In the genomic region with DNA sequence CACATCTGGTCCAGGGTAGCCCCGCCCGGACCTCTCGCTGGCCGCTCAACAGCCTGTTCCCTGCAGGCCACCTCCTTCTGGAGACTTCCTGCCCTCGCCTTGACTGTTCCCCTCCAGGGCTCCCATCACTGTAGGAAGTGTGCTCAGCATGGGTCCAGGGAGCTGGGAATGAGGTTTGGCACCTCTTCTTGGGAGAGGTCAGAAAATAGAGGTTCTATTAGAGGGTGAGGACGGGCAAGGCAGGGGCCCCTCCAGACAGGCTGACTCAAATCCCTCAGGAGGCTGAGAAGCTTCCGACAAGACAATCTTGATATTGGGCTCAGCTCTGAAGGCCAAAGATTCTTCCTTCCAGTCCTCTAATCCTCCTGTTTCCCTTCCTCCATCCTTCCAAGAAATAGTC, we compare ENCODE assay signal across 1 cellular context.
TF ChIP-seq lines count a peak whose summit lies in the region.

No MANE protein-coding gene starts in this region.

TF ChIP-seq in GM23338, 12 proteins besides CTCF, POLR2A, EP300 and RAD21 (continued from another document):
- TF ChIP-seq, protein P1, sequence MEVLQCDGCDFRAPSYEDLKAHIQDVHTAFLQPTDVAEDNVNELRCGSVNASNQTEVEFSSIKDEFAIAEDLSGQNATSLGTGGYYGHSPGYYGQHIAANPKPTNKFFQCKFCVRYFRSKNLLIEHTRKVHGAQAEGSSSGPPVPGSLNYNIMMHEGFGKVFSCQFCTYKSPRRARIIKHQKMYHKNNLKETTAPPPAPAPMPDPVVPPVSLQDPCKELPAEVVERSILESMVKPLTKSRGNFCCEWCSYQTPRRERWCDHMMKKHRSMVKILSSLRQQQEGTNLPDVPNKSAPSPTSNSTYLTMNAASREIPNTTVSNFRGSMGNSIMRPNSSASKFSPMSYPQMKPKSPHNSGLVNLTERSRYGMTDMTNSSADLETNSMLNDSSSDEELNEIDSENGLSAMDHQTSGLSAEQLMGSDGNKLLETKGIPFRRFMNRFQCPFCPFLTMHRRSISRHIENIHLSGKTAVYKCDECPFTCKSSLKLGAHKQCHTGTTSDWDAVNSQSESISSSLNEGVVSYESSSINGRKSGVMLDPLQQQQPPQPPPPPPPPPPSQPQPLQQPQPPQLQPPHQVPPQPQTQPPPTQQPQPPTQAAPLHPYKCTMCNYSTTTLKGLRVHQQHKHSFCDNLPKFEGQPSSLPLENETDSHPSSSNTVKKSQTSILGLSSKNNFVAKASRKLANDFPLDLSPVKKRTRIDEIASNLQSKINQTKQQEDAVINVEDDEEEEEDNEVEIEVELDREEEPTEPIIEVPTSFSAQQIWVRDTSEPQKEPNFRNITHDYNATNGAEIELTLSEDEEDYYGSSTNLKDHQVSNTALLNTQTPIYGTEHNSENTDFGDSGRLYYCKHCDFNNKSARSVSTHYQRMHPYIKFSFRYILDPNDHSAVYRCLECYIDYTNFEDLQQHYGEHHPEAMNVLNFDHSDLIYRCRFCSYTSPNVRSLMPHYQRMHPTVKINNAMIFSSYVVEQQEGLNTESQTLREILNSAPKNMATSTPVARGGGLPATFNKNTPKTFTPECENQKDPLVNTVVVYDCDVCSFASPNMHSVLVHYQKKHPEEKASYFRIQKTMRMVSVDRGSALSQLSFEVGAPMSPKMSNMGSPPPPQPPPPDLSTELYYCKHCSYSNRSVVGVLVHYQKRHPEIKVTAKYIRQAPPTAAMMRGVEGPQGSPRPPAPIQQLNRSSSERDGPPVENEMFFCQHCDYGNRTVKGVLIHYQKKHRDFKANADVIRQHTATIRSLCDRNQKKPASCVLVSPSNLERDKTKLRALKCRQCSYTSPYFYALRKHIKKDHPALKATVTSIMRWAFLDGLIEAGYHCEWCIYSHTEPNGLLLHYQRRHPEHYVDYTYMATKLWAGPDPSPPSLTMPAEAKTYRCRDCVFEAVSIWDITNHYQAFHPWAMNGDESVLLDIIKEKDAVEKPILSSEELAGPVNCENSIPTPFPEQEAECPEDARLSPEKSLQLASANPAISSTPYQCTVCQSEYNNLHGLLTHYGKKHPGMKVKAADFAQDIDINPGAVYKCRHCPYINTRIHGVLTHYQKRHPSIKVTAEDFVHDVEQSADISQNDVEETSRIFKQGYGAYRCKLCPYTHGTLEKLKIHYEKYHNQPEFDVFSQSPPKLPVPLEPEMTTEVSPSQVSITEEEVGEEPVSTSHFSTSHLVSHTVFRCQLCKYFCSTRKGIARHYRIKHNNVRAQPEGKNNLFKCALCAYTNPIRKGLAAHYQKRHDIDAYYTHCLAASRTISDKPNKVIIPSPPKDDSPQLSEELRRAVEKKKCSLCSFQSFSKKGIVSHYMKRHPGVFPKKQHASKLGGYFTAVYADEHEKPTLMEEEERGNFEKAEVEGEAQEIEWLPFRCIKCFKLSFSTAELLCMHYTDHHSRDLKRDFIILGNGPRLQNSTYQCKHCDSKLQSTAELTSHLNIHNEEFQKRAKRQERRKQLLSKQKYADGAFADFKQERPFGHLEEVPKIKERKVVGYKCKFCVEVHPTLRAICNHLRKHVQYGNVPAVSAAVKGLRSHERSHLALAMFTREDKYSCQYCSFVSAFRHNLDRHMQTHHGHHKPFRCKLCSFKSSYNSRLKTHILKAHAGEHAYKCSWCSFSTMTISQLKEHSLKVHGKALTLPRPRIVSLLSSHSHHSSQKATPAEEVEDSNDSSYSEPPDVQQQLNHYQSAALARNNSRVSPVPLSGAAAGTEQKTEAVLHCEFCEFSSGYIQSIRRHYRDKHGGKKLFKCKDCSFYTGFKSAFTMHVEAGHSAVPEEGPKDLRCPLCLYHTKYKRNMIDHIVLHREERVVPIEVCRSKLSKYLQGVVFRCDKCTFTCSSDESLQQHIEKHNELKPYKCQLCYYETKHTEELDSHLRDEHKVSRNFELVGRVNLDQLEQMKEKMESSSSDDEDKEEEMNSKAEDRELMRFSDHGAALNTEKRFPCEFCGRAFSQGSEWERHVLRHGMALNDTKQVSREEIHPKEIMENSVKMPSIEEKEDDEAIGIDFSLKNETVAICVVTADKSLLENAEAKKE (CRISPR knock-in tag; IDR thresholded peaks at IDR 0.05), result no peak
- TF ChIP-seq POLR2AphosphoS5 (IDR thresholded peaks at IDR 0.05; ENCODE audit: low read depth) (no peak), ZNF331 (CRISPR knock-in tag; IDR thresholded peaks at IDR 0.05; ENCODE audit: low read depth) (no peak), CREB1 (CRISPR knock-in tag; IDR thresholded peaks at IDR 0.05; ENCODE audit: low read depth) (no peak), JUNB (IDR thresholded peaks at IDR 0.05; ENCODE audit: unreplicated experiment) (no peak), EZH2phosphoT487 (IDR thresholded peaks at IDR 0.05; ENCODE audit: unreplicated experiment) (no peak), STAT1 (IDR thresholded peaks at IDR 0.05; ENCODE audit: unreplicated experiment) (no peak), EZH2 (IDR thresholded peaks at IDR 0.05; ENCODE audit: low read depth, unreplicated experiment) (no peak), NANOG (IDR thresholded peaks at IDR 0.05; ENCODE audit: borderline replicate concordance) (no peak)
- TF ChIP-seq, protein P2, sequence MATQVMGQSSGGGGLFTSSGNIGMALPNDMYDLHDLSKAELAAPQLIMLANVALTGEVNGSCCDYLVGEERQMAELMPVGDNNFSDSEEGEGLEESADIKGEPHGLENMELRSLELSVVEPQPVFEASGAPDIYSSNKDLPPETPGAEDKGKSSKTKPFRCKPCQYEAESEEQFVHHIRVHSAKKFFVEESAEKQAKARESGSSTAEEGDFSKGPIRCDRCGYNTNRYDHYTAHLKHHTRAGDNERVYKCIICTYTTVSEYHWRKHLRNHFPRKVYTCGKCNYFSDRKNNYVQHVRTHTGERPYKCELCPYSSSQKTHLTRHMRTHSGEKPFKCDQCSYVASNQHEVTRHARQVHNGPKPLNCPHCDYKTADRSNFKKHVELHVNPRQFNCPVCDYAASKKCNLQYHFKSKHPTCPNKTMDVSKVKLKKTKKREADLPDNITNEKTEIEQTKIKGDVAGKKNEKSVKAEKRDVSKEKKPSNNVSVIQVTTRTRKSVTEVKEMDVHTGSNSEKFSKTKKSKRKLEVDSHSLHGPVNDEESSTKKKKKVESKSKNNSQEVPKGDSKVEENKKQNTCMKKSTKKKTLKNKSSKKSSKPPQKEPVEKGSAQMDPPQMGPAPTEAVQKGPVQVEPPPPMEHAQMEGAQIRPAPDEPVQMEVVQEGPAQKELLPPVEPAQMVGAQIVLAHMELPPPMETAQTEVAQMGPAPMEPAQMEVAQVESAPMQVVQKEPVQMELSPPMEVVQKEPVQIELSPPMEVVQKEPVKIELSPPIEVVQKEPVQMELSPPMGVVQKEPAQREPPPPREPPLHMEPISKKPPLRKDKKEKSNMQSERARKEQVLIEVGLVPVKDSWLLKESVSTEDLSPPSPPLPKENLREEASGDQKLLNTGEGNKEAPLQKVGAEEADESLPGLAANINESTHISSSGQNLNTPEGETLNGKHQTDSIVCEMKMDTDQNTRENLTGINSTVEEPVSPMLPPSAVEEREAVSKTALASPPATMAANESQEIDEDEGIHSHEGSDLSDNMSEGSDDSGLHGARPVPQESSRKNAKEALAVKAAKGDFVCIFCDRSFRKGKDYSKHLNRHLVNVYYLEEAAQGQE (IDR thresholded peaks at IDR 0.05; ENCODE audit: unreplicated experiment), result no peak
- TF ChIP-seq, protein P3, sequence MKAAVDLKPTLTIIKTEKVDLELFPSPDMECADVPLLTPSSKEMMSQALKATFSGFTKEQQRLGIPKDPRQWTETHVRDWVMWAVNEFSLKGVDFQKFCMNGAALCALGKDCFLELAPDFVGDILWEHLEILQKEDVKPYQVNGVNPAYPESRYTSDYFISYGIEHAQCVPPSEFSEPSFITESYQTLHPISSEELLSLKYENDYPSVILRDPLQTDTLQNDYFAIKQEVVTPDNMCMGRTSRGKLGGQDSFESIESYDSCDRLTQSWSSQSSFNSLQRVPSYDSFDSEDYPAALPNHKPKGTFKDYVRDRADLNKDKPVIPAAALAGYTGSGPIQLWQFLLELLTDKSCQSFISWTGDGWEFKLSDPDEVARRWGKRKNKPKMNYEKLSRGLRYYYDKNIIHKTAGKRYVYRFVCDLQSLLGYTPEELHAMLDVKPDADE (IDR thresholded peaks at IDR 0.05), result no peak
